In genomic region chr9:29188771-29189170, GRCh38 we compare ENCODE assay signal across 11 cellular contexts. TPM values are rescaled to one million over a fixed set of nuclear protein-coding genes. Genes with fewer than 3 reads are reported as not detected.
"Had no signal": no experiment of that assay in that cellular context is flagged by ENCODE, and none has a peak within 500 bp of the region (broad histone marks: within the 10 kb centered on the region; RNA-seq: fewer than 3 reads in every experiment).

No MANE protein-coding gene starts in this region.

RNA-seq across cellular contexts. Expression of gene LINGO2, which starts 24.6 kb away (rescaled TPM):
- total RNA-seq: naive thymus-derived CD8-positive, alpha-beta T cell; omental fat pad; osteoblast; osteocyte; posterior vena cava; pulmonary artery endothelial cell; right atrium auricular region; sciatic nerve had no signal
- polyA plus RNA-seq: naive thymus-derived CD4-positive, alpha-beta T cell; psoas muscle; right cardiac atrium had no signal
